ENCODE assay signal across 1 cellular context in the genomic region with DNA sequence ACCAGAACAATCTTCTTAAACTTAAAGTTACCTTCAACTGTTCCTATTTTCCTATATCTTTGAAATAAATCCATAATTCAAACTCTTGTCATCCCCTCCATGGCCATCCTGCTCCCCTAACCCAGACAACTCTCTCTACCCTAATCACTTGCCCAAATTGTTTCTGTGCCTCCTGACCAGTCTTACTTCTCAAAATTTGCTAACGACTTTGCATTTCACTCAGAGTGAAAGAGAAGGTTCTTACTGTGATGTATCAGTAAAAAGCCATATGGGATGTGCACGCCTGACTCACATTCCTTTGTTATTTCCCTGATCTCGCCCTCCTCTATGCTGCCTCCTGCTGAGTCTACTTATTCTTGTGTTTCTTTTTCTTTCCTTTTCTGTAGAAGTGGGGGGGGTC.
TF ChIP-seq lines count a peak whose summit lies in the region.

No MANE protein-coding gene starts in this region.

TF ChIP-seq in GM23338, 12 proteins besides CTCF, POLR2A, EP300 and RAD21 (continued from another document):
- TF ChIP-seq, protein P1, sequence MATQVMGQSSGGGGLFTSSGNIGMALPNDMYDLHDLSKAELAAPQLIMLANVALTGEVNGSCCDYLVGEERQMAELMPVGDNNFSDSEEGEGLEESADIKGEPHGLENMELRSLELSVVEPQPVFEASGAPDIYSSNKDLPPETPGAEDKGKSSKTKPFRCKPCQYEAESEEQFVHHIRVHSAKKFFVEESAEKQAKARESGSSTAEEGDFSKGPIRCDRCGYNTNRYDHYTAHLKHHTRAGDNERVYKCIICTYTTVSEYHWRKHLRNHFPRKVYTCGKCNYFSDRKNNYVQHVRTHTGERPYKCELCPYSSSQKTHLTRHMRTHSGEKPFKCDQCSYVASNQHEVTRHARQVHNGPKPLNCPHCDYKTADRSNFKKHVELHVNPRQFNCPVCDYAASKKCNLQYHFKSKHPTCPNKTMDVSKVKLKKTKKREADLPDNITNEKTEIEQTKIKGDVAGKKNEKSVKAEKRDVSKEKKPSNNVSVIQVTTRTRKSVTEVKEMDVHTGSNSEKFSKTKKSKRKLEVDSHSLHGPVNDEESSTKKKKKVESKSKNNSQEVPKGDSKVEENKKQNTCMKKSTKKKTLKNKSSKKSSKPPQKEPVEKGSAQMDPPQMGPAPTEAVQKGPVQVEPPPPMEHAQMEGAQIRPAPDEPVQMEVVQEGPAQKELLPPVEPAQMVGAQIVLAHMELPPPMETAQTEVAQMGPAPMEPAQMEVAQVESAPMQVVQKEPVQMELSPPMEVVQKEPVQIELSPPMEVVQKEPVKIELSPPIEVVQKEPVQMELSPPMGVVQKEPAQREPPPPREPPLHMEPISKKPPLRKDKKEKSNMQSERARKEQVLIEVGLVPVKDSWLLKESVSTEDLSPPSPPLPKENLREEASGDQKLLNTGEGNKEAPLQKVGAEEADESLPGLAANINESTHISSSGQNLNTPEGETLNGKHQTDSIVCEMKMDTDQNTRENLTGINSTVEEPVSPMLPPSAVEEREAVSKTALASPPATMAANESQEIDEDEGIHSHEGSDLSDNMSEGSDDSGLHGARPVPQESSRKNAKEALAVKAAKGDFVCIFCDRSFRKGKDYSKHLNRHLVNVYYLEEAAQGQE (IDR thresholded peaks at IDR 0.05; ENCODE audit: unreplicated experiment): no peak
- TF ChIP-seq ZNF331 (CRISPR knock-in tag; IDR thresholded peaks at IDR 0.05; ENCODE audit: low read depth) (no peak), JUNB (IDR thresholded peaks at IDR 0.05; ENCODE audit: unreplicated experiment) (no peak), CREB1 (CRISPR knock-in tag; IDR thresholded peaks at IDR 0.05; ENCODE audit: low read depth) (no peak), ZNF114 (CRISPR knock-in tag; IDR thresholded peaks at IDR 0.05) (no peak), NANOG (IDR thresholded peaks at IDR 0.05; ENCODE audit: borderline replicate concordance) (no peak), EZH2phosphoT487 (IDR thresholded peaks at IDR 0.05; ENCODE audit: unreplicated experiment) (no peak), EZH2 (IDR thresholded peaks at IDR 0.05; ENCODE audit: low read depth, unreplicated experiment) (no peak)
- TF ChIP-seq, protein P2, sequence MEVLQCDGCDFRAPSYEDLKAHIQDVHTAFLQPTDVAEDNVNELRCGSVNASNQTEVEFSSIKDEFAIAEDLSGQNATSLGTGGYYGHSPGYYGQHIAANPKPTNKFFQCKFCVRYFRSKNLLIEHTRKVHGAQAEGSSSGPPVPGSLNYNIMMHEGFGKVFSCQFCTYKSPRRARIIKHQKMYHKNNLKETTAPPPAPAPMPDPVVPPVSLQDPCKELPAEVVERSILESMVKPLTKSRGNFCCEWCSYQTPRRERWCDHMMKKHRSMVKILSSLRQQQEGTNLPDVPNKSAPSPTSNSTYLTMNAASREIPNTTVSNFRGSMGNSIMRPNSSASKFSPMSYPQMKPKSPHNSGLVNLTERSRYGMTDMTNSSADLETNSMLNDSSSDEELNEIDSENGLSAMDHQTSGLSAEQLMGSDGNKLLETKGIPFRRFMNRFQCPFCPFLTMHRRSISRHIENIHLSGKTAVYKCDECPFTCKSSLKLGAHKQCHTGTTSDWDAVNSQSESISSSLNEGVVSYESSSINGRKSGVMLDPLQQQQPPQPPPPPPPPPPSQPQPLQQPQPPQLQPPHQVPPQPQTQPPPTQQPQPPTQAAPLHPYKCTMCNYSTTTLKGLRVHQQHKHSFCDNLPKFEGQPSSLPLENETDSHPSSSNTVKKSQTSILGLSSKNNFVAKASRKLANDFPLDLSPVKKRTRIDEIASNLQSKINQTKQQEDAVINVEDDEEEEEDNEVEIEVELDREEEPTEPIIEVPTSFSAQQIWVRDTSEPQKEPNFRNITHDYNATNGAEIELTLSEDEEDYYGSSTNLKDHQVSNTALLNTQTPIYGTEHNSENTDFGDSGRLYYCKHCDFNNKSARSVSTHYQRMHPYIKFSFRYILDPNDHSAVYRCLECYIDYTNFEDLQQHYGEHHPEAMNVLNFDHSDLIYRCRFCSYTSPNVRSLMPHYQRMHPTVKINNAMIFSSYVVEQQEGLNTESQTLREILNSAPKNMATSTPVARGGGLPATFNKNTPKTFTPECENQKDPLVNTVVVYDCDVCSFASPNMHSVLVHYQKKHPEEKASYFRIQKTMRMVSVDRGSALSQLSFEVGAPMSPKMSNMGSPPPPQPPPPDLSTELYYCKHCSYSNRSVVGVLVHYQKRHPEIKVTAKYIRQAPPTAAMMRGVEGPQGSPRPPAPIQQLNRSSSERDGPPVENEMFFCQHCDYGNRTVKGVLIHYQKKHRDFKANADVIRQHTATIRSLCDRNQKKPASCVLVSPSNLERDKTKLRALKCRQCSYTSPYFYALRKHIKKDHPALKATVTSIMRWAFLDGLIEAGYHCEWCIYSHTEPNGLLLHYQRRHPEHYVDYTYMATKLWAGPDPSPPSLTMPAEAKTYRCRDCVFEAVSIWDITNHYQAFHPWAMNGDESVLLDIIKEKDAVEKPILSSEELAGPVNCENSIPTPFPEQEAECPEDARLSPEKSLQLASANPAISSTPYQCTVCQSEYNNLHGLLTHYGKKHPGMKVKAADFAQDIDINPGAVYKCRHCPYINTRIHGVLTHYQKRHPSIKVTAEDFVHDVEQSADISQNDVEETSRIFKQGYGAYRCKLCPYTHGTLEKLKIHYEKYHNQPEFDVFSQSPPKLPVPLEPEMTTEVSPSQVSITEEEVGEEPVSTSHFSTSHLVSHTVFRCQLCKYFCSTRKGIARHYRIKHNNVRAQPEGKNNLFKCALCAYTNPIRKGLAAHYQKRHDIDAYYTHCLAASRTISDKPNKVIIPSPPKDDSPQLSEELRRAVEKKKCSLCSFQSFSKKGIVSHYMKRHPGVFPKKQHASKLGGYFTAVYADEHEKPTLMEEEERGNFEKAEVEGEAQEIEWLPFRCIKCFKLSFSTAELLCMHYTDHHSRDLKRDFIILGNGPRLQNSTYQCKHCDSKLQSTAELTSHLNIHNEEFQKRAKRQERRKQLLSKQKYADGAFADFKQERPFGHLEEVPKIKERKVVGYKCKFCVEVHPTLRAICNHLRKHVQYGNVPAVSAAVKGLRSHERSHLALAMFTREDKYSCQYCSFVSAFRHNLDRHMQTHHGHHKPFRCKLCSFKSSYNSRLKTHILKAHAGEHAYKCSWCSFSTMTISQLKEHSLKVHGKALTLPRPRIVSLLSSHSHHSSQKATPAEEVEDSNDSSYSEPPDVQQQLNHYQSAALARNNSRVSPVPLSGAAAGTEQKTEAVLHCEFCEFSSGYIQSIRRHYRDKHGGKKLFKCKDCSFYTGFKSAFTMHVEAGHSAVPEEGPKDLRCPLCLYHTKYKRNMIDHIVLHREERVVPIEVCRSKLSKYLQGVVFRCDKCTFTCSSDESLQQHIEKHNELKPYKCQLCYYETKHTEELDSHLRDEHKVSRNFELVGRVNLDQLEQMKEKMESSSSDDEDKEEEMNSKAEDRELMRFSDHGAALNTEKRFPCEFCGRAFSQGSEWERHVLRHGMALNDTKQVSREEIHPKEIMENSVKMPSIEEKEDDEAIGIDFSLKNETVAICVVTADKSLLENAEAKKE (CRISPR knock-in tag; IDR thresholded peaks at IDR 0.05): no peak
- TF ChIP-seq, protein P3, sequence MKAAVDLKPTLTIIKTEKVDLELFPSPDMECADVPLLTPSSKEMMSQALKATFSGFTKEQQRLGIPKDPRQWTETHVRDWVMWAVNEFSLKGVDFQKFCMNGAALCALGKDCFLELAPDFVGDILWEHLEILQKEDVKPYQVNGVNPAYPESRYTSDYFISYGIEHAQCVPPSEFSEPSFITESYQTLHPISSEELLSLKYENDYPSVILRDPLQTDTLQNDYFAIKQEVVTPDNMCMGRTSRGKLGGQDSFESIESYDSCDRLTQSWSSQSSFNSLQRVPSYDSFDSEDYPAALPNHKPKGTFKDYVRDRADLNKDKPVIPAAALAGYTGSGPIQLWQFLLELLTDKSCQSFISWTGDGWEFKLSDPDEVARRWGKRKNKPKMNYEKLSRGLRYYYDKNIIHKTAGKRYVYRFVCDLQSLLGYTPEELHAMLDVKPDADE (IDR thresholded peaks at IDR 0.05): no peak
